Comparison of ENCODE assay signal across 23 cellular contexts in the genomic region with DNA sequence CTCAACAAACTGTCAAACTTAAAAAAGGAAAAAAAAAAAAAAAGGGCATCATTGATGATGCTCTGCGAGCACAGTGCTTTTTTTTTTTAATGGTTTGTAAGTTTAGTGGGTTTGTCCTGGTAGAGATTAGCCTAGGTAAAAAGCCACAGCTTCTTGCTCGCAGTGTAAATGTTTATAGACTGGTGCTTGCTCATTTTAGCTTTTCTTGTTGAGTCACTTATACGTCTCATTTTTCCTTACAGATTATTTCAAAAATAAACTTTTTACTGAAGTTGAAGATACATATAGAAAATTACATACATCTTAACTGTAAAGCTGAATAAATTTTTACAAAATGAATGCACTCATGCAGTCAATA. TPM values are rescaled to one million over a fixed set of nuclear protein-coding genes. Genes with fewer than 3 reads are reported as not detected.
DNase-seq lines count a peak whose midpoint lies in the region; ATAC-seq, FAIRE-seq and TF ChIP-seq lines count a peak whose summit lies in the region.
"Had no signal": no experiment of that assay in that cellular context is flagged by ENCODE, and none has a peak within 500 bp of the region (broad histone marks: within the 10 kb centered on the region; RNA-seq: fewer than 3 reads in every experiment).

No MANE protein-coding gene starts in this region.

- no peak overlapping the region for H2AK5ac ChIP-seq in IMR-90 (ENCODE audit: low read depth, low read length)

- no peaks in the 10 kb centered on the region for H3K79me1 ChIP-seq in IMR-90 (ENCODE audit: low read depth in 1 of 2, low read length in 2 of 2)

- no peak overlapping the region for H3K18ac ChIP-seq in IMR-90 (ENCODE audit: low read depth, low read length)

- no peak overlapping the region for H2BK5ac ChIP-seq in IMR-90 (ENCODE audit: low read depth, low read length, poor library complexity, severe bottlenecking)

- no peak overlapping the region for H2AK9ac ChIP-seq in IMR-90 (replicated peaks; ENCODE audit: low read depth, low read length, poor library complexity)

- intact Hi-C loops in IMR-90 (cut with micrococcal nuclease) (no loop called here), transverse colon (cut with DNase I; ENCODE audit: low total_unique reads) (no loop called here)

- no peak overlapping the region for H4K8ac ChIP-seq in IMR-90 (ENCODE audit: low read depth in 2 of 2, low read length in 2 of 2)

- H2BK120ac ChIP-seq in IMR-90 (ENCODE audit: low read depth, low read length), result no peak overlapping the region

- no peak overlapping the region for H2AFZ ChIP-seq in IMR-90 (replicated peaks; ENCODE audit: low read length, poor library complexity)
- no peak overlapping the region for H2AFZ ChIP-seq in hepatocyte

- H3K36me3 ChIP-seq in IMR-90 (ENCODE audit: control insufficient read depth, insufficient read depth, low read length), result no peaks in the 10 kb centered on the region
- no peaks in the 10 kb centered on the region for H3K36me3 ChIP-seq in hepatocyte (replicated peaks; ENCODE audit: insufficient read depth, low read depth)
- no peaks in the 10 kb centered on the region for H3K36me3 ChIP-seq in transverse colon
- no peaks in the 10 kb centered on the region for H3K36me3 ChIP-seq in brain microvascular endothelial cell (replicated peaks)

- no peak overlapping the region for H3K14ac ChIP-seq in IMR-90 (replicated peaks; ENCODE audit: low read depth, low read length)

- H3K4me3 ChIP-seq in IMR-90 (ENCODE audit: insufficient read depth, low read depth, low read length) (no peak overlapping the region), hepatocyte (no peak overlapping the region), transverse colon (no peak overlapping the region), brain microvascular endothelial cell (ENCODE audit: low read depth, low read length) (no peak overlapping the region)
- H3K4me3 ChIP-seq: A549 had no signal

- H3K4ac ChIP-seq in IMR-90 (ENCODE audit: low read depth, low read length), result no peak overlapping the region

- H3K4me1 ChIP-seq in IMR-90 (ENCODE audit: control insufficient read depth, insufficient read depth, low read length) (no peaks in the 10 kb centered on the region), hepatocyte (ENCODE audit: insufficient read depth) (no peaks in the 10 kb centered on the region), transverse colon (peaks cover 0 to 49% (median 30%) of the 10 kb centered on the region in 4 donors)

- DNase-seq in ELR (ENCODE audit: low read depth) (peak; percentile 12), IMR-90 (peak; percentile 59), hepatocyte (ENCODE audit: low spot score) (no peak), transverse colon (no peak), DMS53 treated with DMSO at 0.1 percent for 48 hours (lab: John Stamatoyannopoulos, UW; ENCODE audit: unreplicated experiment) (no peak), brain microvascular endothelial cell (no peak), D721Med (ENCODE audit: insufficient read length, low spot score) (no peak)
- DNase-seq: 8988T; ACHN; AML-193; C1 segment of cervical spinal cord; Calu3; CD4-positive, alpha-beta memory T cell; COR-L47; DMS153; DMS79; EL; GF-D8; GOT3; H7; HCEC 1CT had no signal

- no CpG with 5 or more reads among the region's 3 CpGs for WGBS in IMR-90 (ENCODE audit: extremely low coverage in 2 of 2, insufficient read length in 1 of 2), 2 experiments
- WGBS in hepatocyte (ENCODE audit: low lambda C conversion rate, missing lambda C conversion rate), result 56% methylated on average over 3 of the region's 3 CpGs
- 34 to 50% methylated on average over 2 to 3 of the region's 3 CpGs for WGBS in transverse colon (ENCODE audit: low coverage in 1 of 2), 2 donors

- peaks cover 3% of the 10 kb centered on the region for H3K27me3 ChIP-seq in IMR-90 (ENCODE audit: control insufficient read depth, insufficient read depth, low read length)
- H3K27me3 ChIP-seq in hepatocyte, result no peaks in the 10 kb centered on the region
- no peaks in the 10 kb centered on the region for H3K27me3 ChIP-seq in transverse colon
- no peaks in the 10 kb centered on the region for H3K27me3 ChIP-seq in brain microvascular endothelial cell (replicated peaks)

- no peak overlapping the region for H3K56ac ChIP-seq in IMR-90 (ENCODE audit: extremely low read depth, insufficient read depth, low read length)

- TF ChIP-seq CTCF in IMR-90 (conservative IDR thresholded peaks at IDR 0.05; ENCODE audit: low read depth, low read length) (no peak), hepatocyte (IDR thresholded peaks at IDR 0.05; ENCODE audit: poor library complexity) (no peak), transverse colon (IDR thresholded peaks at IDR 0.05) (no peak), brain microvascular endothelial cell (IDR thresholded peaks at IDR 0.05; ENCODE audit: low read depth, low read length, missing control alignments) (no peak), D721Med (IDR thresholded peaks at IDR 0.05; ENCODE audit: insufficient read depth, missing control alignments) (no peak)

- no TSS peak for BruUV-seq in IMR-90 (replicated peaks; lab: Mats Ljungman, UMichigan)

- no peak overlapping the region for H3K23ac ChIP-seq in IMR-90 (ENCODE audit: low read depth, low read length)

- H3K4me2 ChIP-seq in IMR-90 (ENCODE audit: low read depth, low read length), result no peak overlapping the region
- peak overlapping the region; percentile 64 for H3K4me2 ChIP-seq in hepatocyte

- H3K27ac ChIP-seq in IMR-90 (ENCODE audit: insufficient read depth, low read length), result no peak overlapping the region
- H3K27ac ChIP-seq in hepatocyte, result peak overlapping the region; percentile 72
- H3K27ac ChIP-seq in transverse colon, result peak overlapping the region; percentile 60 to 79 (median 65)
- H3K27ac ChIP-seq in brain microvascular endothelial cell, result no peak overlapping the region

- H4K91ac ChIP-seq in IMR-90 (ENCODE audit: insufficient read depth, low read depth, low read length), result no peak overlapping the region

- no peaks in the 10 kb centered on the region for H3K9me2 ChIP-seq in hepatocyte (replicated peaks; ENCODE audit: insufficient read depth)

- CTCF ChIA-PET in IMR-90 (lab: Yijun Ruan, JAX), result interaction anchor here (0.5 to 3.8 kb wide), 4 partner anchors 10 to 586 kb away, joined by 3 to 40 read pairs (median 4); no protein-coding TSS in a partner anchor

- no peak overlapping the region for H2BK15ac ChIP-seq in IMR-90 (ENCODE audit: low read depth, low read length)

- H3K79me2 ChIP-seq in hepatocyte, result no peaks in the 10 kb centered on the region

- peak; percentile 82 for ATAC-seq in IMR-90 (ENCODE audit: low read depth)

- dilution Hi-C loops in IMR-90 (cut with HindIII; ENCODE audit: low sequenced_read_pairs, unreplicated experiment), result no loop called here

- no peaks in the 10 kb centered on the region for H3K9me1 ChIP-seq in IMR-90 (ENCODE audit: insufficient read depth, low read length)

- TF ChIP-seq RAD21 in IMR-90 (IDR thresholded peaks at IDR 0.05; ENCODE audit: low read length), result no peak

- no peak overlapping the region for H4K5ac ChIP-seq in IMR-90 (ENCODE audit: low read depth, low read length)

- POLR2A ChIA-PET in IMR-90 (lab: Charles Lee; ENCODE audit: unreplicated experiment), result no interaction called here

- no peak for TF ChIP-seq EP300 in transverse colon (IDR thresholded peaks at IDR 0.05; ENCODE audit: low read depth)

- H4K20me1 ChIP-seq in IMR-90 (ENCODE audit: insufficient read depth, low read length) (no peaks in the 10 kb centered on the region), hepatocyte (ENCODE audit: insufficient read depth, poor library complexity, severe bottlenecking) (no peaks in the 10 kb centered on the region)

- TF ChIP-seq POLR2A in IMR-90 (IDR thresholded peaks at IDR 0.05; ENCODE audit: low read depth, low read length), result no peak
- TF ChIP-seq POLR2A in transverse colon (IDR thresholded peaks at IDR 0.05), result no peak

- in situ Hi-C loops in IMR-90 (cut with MboI; ENCODE audit: low sequenced_read_pairs) (no loop called here), transverse colon (cut with MboI; ENCODE audit: low pct_ligation_motif_present in 1 of 4, low pct_unique_long_range_greater_than_20kb in 1 of 4, low sequenced_read_pairs in 3 of 4) (no loop called here), brain microvascular endothelial cell (cut with HindIII; ENCODE audit: low pct_ligation_motif_present, low sequenced_read_pairs) (no loop called here)

- H2BK20ac ChIP-seq in IMR-90 (ENCODE audit: low read depth, low read length), result no peak overlapping the region

- FAIRE-seq in D721Med (lab: Jason Lieb, UNC), result no peak
- FAIRE-seq: A549, GM12892 had no signal

- H3K9me3 ChIP-seq in IMR-90 (ENCODE audit: control insufficient read depth, insufficient read depth, low read length), result no peaks in the 10 kb centered on the region
- no peaks in the 10 kb centered on the region for H3K9me3 ChIP-seq in hepatocyte (ENCODE audit: low read depth)
- no peaks in the 10 kb centered on the region for H3K9me3 ChIP-seq in transverse colon
- H3K9me3 ChIP-seq: A549 had no signal

- no peak overlapping the region for H3K9ac ChIP-seq in IMR-90 (ENCODE audit: low read depth, low read length)

TF ChIP-seq in IMR-90, 13 proteins besides CTCF, POLR2A, EP300 and RAD21 (continues in another document):
- no peak for TF ChIP-seq RFX5 (IDR thresholded peaks at IDR 0.05; ENCODE audit: low read depth, low read length)
- no peak for TF ChIP-seq RCOR1 (IDR thresholded peaks at IDR 0.05; ENCODE audit: insufficient replicate concordance, low read length)
- no peak for TF ChIP-seq MXI1 (IDR thresholded peaks at IDR 0.05; ENCODE audit: borderline replicate concordance, low read depth, low read length)
- TF ChIP-seq NFE2L2 (IDR thresholded peaks at IDR 0.05; ENCODE audit: low read depth, low read length), result no peak
- no peak for TF ChIP-seq MAFK (IDR thresholded peaks at IDR 0.05; ENCODE audit: low read depth, low read length)
- TF ChIP-seq CHD1 (IDR thresholded peaks at IDR 0.05; ENCODE audit: low read depth, low read length), result no peak
- no peak for TF ChIP-seq CEBPB (IDR thresholded peaks at IDR 0.05; ENCODE audit: low read depth, low read length)
- TF ChIP-seq SMC3 (IDR thresholded peaks at IDR 0.05; ENCODE audit: low read depth, low read length), result no peak
- TF ChIP-seq BHLHE40 (IDR thresholded peaks at IDR 0.05; ENCODE audit: low read depth, low read length), result no peak
- TF ChIP-seq FOS (IDR thresholded peaks at IDR 0.05; ENCODE audit: low read depth, low read length), result no peak

RNA-seq across cellular contexts. Expression of a gene that starts 16.5 kb away (rescaled TPM):
- total RNA-seq in IMR-90 (2012; rRNA removed) (208 and 328 TPM in 2 replicates), hepatocyte (129 and 135 TPM in 2 replicates), transverse colon (100 to 1,000 TPM in 2 of 4 donors, 10 to 100 TPM in 2; 69.1 to 154 (median 92.6) TPM)
- polyA plus RNA-seq in IMR-90 (2012; rRNA removed) (119 and 127 TPM in 2 replicates), hepatocyte (93.6 and 113 TPM in 2 replicates)
- polyA plus RNA-seq in IMR-90 (2012; cell fraction: cytosol; rRNA removed), result 61.5 and 139 TPM in 2 replicates
- polyA plus RNA-seq in IMR-90 (2012; cell fraction: nucleus; rRNA removed; ENCODE audit: low replicate concordance), result 56.9 and 179 TPM in 2 replicates

Comparison
In these comparisons a context has a peak if more than half of its experiments do, and no peak if none do; other contexts are left out.
1. DNase-seq: peak in ELR (single experiment) and IMR-90 (single experiment); none in hepatocyte (single experiment), transverse colon (single experiment), DMS53 treated with DMSO at 0.1 percent for 48 hours (single experiment), brain microvascular endothelial cell (single experiment) and D721Med (single experiment).
2. H3K27ac ChIP-seq: peak in hepatocyte (single experiment) and transverse colon (4 of 4); none in IMR-90 (single experiment) and brain microvascular endothelial cell (single experiment).